25 cellular contexts compared by ENCODE assay signal in genomic region chr3:69785769-69786311, GRCh38. TPM values are rescaled to one million over a fixed set of nuclear protein-coding genes. Genes with fewer than 3 reads are reported as not detected.
DNase-seq lines count a peak whose midpoint lies in the region; ATAC-seq and TF ChIP-seq lines count a peak whose summit lies in the region.
"Had no signal": no experiment of that assay in that cellular context is flagged by ENCODE, and none has a peak within 500 bp of the region (broad histone marks: within the 10 kb centered on the region; RNA-seq: fewer than 3 reads in every experiment).

No MANE protein-coding gene starts in this region.

- H3K4me1 Mint-ChIP-seq in endodermal cell (peaks cover 45% of the 10 kb centered on the region), nephron (peaks cover 37% of the 10 kb centered on the region)
- H3K4me1 Mint-ChIP-seq: activated naive CD8-positive, alpha-beta T cell treated with anti-CD3 and anti-CD28 coated beads, Interleukin-2, amount 10 ng/mL, durations not matched to agents 7 days and 5 days; CD4-positive, CD25-positive, alpha-beta regulatory T cell had no signal

- H3K27ac ChIP-seq in breast epithelium = peak overlapping the region; percentile 1 to 12
- no peak overlapping the region for H3K27ac ChIP-seq in mammary epithelial cell (ENCODE audit: insufficient read depth, low read depth, low read length)
- H3K27ac ChIP-seq in endodermal cell (ENCODE audit: low read depth, low read length) = no peak overlapping the region
- peak overlapping the region in 2 of 4 donors; percentile 36 to 58 for H3K27ac ChIP-seq in upper lobe of left lung
- H3K27ac ChIP-seq: HL-60, neutrophil, prostate gland, WERI-Rb-1 had no signal

- in situ Hi-C loops in mammary epithelial cell (cut with MboI; ENCODE audit: low sequenced_read_pairs in 2 of 2) = no loop called here

- H3K9me3 ChIP-seq in breast epithelium (no peaks in the 10 kb centered on the region), mammary epithelial cell (replicated peaks; ENCODE audit: insufficient read depth, low read length) (no peaks in the 10 kb centered on the region), endodermal cell (ENCODE audit: control insufficient read depth, low read length) (no peaks in the 10 kb centered on the region), upper lobe of left lung (no peaks in the 10 kb centered on the region)
- H3K9me3 ChIP-seq: neutrophil, prostate gland had no signal

- H3K27ac Mint-ChIP-seq in endodermal cell (no peak overlapping the region), nephron (peak overlapping the region; percentile 40 to 84 (median 72))
- H3K27ac Mint-ChIP-seq: activated naive CD8-positive, alpha-beta T cell treated with anti-CD3 and anti-CD28 coated beads, Interleukin-2, amount 10 ng/mL, durations not matched to agents 7 days and 5 days; CD4-positive, CD25-positive, alpha-beta regulatory T cell had no signal

- dilution Hi-C loops in mammary epithelial cell (cut with HindIII; ENCODE audit: low sequenced_read_pairs) = no loop called here

- BruUV-seq in mammary epithelial cell (replicated peaks; lab: Mats Ljungman, UMichigan) = no TSS peak

- peak; percentile 34 to 72 for ATAC-seq in upper lobe of left lung (ENCODE audit: low FRiP score in 2 of 2)
- no peak for ATAC-seq in HG03095 (IDR thresholded peaks at IDR 0.05; ENCODE audit: unreplicated experiment)
- no peak for ATAC-seq in HG03139 (IDR thresholded peaks at IDR 0.05; ENCODE audit: unreplicated experiment)
- ATAC-seq: PC-3 had no signal

- no peak for TF ChIP-seq POLR2A in breast epithelium (IDR thresholded peaks at IDR 0.05)
- no peak for TF ChIP-seq POLR2A in upper lobe of left lung (IDR thresholded peaks at IDR 0.05)

- H3K4me3 ChIP-seq in breast epithelium (no peak overlapping the region), mammary epithelial cell (replicated peaks in 1 of 3; ENCODE audit: insufficient read depth in 1 of 3, low read depth in 2 of 3, low read length in 3 of 3) (no peak overlapping the region), endodermal cell (ENCODE audit: low read length) (no peak overlapping the region), upper lobe of left lung (no peak overlapping the region)
- H3K4me3 ChIP-seq: prostate gland had no signal

- peaks cover 4% of the 10 kb centered on the region for H3K9me3 Mint-ChIP-seq in endodermal cell
- peaks cover 4% of the 10 kb centered on the region for H3K9me3 Mint-ChIP-seq in nephron
- H3K9me3 Mint-ChIP-seq: activated naive CD8-positive, alpha-beta T cell treated with anti-CD3 and anti-CD28 coated beads, Interleukin-2, amount 10 ng/mL, durations not matched to agents 7 days and 5 days had no signal

- H3K27me3 Mint-ChIP-seq in endodermal cell (ENCODE audit: insufficient read depth) = no peaks in the 10 kb centered on the region
- H3K27me3 Mint-ChIP-seq in nephron (ENCODE audit: low read depth) = no peaks in the 10 kb centered on the region
- H3K27me3 Mint-ChIP-seq: activated naive CD8-positive, alpha-beta T cell treated with anti-CD3 and anti-CD28 coated beads, Interleukin-2, amount 10 ng/mL, durations not matched to agents 7 days and 5 days; CD4-positive, CD25-positive, alpha-beta regulatory T cell had no signal

- H3K36me3 Mint-ChIP-seq in endodermal cell (ENCODE audit: low read depth) (no peaks in the 10 kb centered on the region), nephron (ENCODE audit: low read depth) (peaks cover 9% of the 10 kb centered on the region)
- H3K36me3 Mint-ChIP-seq: activated naive CD8-positive, alpha-beta T cell treated with anti-CD3 and anti-CD28 coated beads, Interleukin-2, amount 10 ng/mL, durations not matched to agents 7 days and 5 days; CD4-positive, CD25-positive, alpha-beta regulatory T cell had no signal

- DNase-seq in breast epithelium (ENCODE audit: low spot score in 2 of 2) (no peak), mammary epithelial cell (no peak), endodermal cell (no peak), upper lobe of left lung (no peak), NCI-H1694 treated with DMSO at 0.1 percent for 48 hours (lab: John Stamatoyannopoulos, UW) (no peak)
- DNase-seq: 8988T; activated CD4-positive, alpha-beta T cell treated with anti-CD3 and anti-CD28 coated beads for 48 hours; activated CD8-positive, alpha-beta memory T cell treated with anti-CD3 and anti-CD28 coated beads for 24 hours; activated effector memory CD4-positive, alpha-beta T cell treated with anti-CD3 and anti-CD28 coated beads, Interleukin-2, amount 50 U/mL, for 16 hours; activated naive CD8-positive, alpha-beta T cell treated with anti-CD3 and anti-CD28 coated beads, Interleukin-2, amount 10 ng/mL, durations not matched to agents 7 days and 5 days; CD4-positive, CD25-positive, alpha-beta regulatory T cell; Kasumi-1; MV-4-11; NCI-H1436 treated with DMSO at 0.1 percent for 48 hours; NCI-H510A; PC-3; stimulated activated CD4-positive, alpha-beta T cell treated with anti-CD3 and anti-CD28 coated beads, Interleukin-2, amount 100 ng/mL, for 24 hours; T-helper 9 cell; WERI-Rb-1 had no signal

- no peaks in the 10 kb centered on the region for H4K20me1 ChIP-seq in mammary epithelial cell (ENCODE audit: insufficient read depth, low read length)

- H3K9ac ChIP-seq in mammary epithelial cell (ENCODE audit: insufficient read depth, low read length) (no peak overlapping the region), endodermal cell (ENCODE audit: extremely low read depth, low read length, poor library complexity, severe bottlenecking) (no peak overlapping the region)

- H3K36me3 ChIP-seq in breast epithelium = no peaks in the 10 kb centered on the region
- H3K36me3 ChIP-seq in mammary epithelial cell (ENCODE audit: insufficient read depth, low read length) = no peaks in the 10 kb centered on the region
- no peaks in the 10 kb centered on the region for H3K36me3 ChIP-seq in endodermal cell (ENCODE audit: control insufficient read depth, insufficient read depth, low read length)
- H3K36me3 ChIP-seq in upper lobe of left lung = no peaks in the 10 kb centered on the region
- H3K36me3 ChIP-seq: neutrophil, prostate gland, WERI-Rb-1 had no signal

- H3K27me3 ChIP-seq in breast epithelium (no peaks in the 10 kb centered on the region), mammary epithelial cell (ENCODE audit: insufficient read depth, low read length) (no peaks in the 10 kb centered on the region), endodermal cell (ENCODE audit: control insufficient read depth, insufficient read depth, low read length, poor library complexity, severe bottlenecking) (no peaks in the 10 kb centered on the region), upper lobe of left lung (no peaks in the 10 kb centered on the region)

- 96% methylated on average over 3 of the region's 3 CpGs for WGBS in mammary epithelial cell (ENCODE audit: low coverage, missing lambda C conversion rate)
- WGBS in endodermal cell (ENCODE audit: insufficient coverage in 1 of 2, insufficient read length in 1 of 2), 2 experiments = 95 to 100% methylated on average over 2 to 3 of the region's 3 CpGs
- 75 to 76% methylated on average over 3 of the region's 3 CpGs for WGBS in upper lobe of left lung, 2 donors

- H3K4me1 ChIP-seq in breast epithelium = no peaks in the 10 kb centered on the region
- H3K4me1 ChIP-seq in mammary epithelial cell (ENCODE audit: insufficient read depth, low read length) = peaks cover 11% of the 10 kb centered on the region
- peaks cover 15% of the 10 kb centered on the region for H3K4me1 ChIP-seq in endodermal cell (ENCODE audit: control insufficient read depth, insufficient read depth, low read length)
- H3K4me1 ChIP-seq in upper lobe of left lung = peaks cover 18 to 36% (median 32%) of the 10 kb centered on the region in 4 donors
- H3K4me1 ChIP-seq: prostate gland had no signal

- H3K79me2 ChIP-seq in mammary epithelial cell (ENCODE audit: insufficient read depth, low read length) = no peaks in the 10 kb centered on the region

- H3K4me3 Mint-ChIP-seq in endodermal cell (no peak overlapping the region), nephron (no peak overlapping the region)
- H3K4me3 Mint-ChIP-seq: activated naive CD8-positive, alpha-beta T cell treated with anti-CD3 and anti-CD28 coated beads, Interleukin-2, amount 10 ng/mL, durations not matched to agents 7 days and 5 days; CD4-positive, CD25-positive, alpha-beta regulatory T cell had no signal

- CTCF ChIA-PET in mammary epithelial cell (lab: Charles Lee; ENCODE audit: low non-redundant PET) = no interaction called here

- no peak overlapping the region for H2AFZ ChIP-seq in mammary epithelial cell (ENCODE audit: low read depth, low read length)

- intact Hi-C loops in breast epithelium (cut with DNase I; ENCODE audit: low total_unique reads) = no loop called here
- intact Hi-C loops in mammary epithelial cell (cut with micrococcal nuclease) = no loop called here

- TF ChIP-seq CTCF in breast epithelium (IDR thresholded peaks at IDR 0.05) (no peak), mammary epithelial cell (conservative IDR thresholded peaks at IDR 0.05 in 1 of 2, IDR thresholded peaks at IDR 0.05 in 1 of 2; ENCODE audit: extremely low read depth in 1 of 2, insufficient read depth in 1 of 2, low read depth in 1 of 2, low read length in 2 of 2) (no peak), endodermal cell (conservative IDR thresholded peaks at IDR 0.05) (peak; percentile 19), nephron (IDR thresholded peaks at IDR 0.05; ENCODE audit: unreplicated experiment in 3 of 3) (no peak), upper lobe of left lung (IDR thresholded peaks at IDR 0.05) (peak in 1 of 6 experiments; percentile 48)

- no peak for TF ChIP-seq EP300 in upper lobe of left lung (IDR thresholded peaks at IDR 0.05)

- no peak overlapping the region for H3K4me2 ChIP-seq in mammary epithelial cell (ENCODE audit: insufficient read depth, low read depth, low read length)

RNA-seq across cellular contexts. Expression of gene MITF, which starts 46.6 kb away (rescaled TPM):
- total RNA-seq in breast epithelium (10 to 100 TPM; 23.3 to 45.8 (median 25.6) TPM), mammary epithelial cell (1 to 10 TPM; 5.7 to 8.3 TPM), endodermal cell (1 to 10 TPM; 1.8 to 3.0 TPM), upper lobe of left lung (10 to 100 TPM; 21.9 to 37.2 (median 29.5) TPM)
- 1.7 TPM for polyA plus RNA-seq in mammary epithelial cell
- polyA minus RNA-seq in mammary epithelial cell = 0.88 TPM
- polyA plus RNA-seq in endodermal cell (2013, experiment 1 of 2) = 2.9 TPM
- 1.8 TPM for polyA plus RNA-seq in endodermal cell (2013, experiment 2 of 2)
- polyA plus RNA-seq: CD4-positive, CD25-positive, alpha-beta regulatory T cell had no signal

Comparison
In these comparisons a context has a peak if more than half of its experiments do, and no peak if none do; other contexts are left out.
1. H3K27ac ChIP-seq: peak in breast epithelium (2 of 2); none in mammary epithelial cell (single experiment) and endodermal cell (single experiment).
2. ATAC-seq: peak in upper lobe of left lung (2 of 2); none in HG03095 (single experiment) and HG03139 (single experiment).